16 cellular contexts compared by ENCODE assay signal in genomic region chr1:89699451-89699986, GRCh38.
DNase-seq lines count a peak whose midpoint lies in the region; ATAC-seq, FAIRE-seq and TF ChIP-seq lines count a peak whose summit lies in the region.
"Had no signal": no experiment of that assay in that cellular context is flagged by ENCODE, and none has a peak within 500 bp of the region (broad histone marks: within the 10 kb centered on the region; RNA-seq: fewer than 3 reads in every experiment).

No MANE protein-coding gene starts in this region.

- SMC1A ChIA-PET in GM12878 (lab: Charles Lee; ENCODE audit: uncharacterized antibody, unreplicated experiment) = interaction anchor here (0.6 to 8.4 kb wide), 12 partner anchors 21 to 73 kb away, joined by 3 to 70 read pairs (median 5); no protein-coding TSS in a partner anchor

- no TSS peak for BruUV-seq in GM12878 (replicated peaks; lab: Mats Ljungman, UMichigan)

- no peaks in the 10 kb centered on the region for H3K27me3 ChIP-seq in OCI-LY3 (ENCODE audit: low read depth, low read length)
- no peaks in the 10 kb centered on the region for H3K27me3 ChIP-seq in GM12878 (replicated peaks in 1 of 2; ENCODE audit: control insufficient read depth in 2 of 2, insufficient read depth in 2 of 2, low read length in 1 of 2)
- no peaks in the 10 kb centered on the region for H3K27me3 ChIP-seq in aorta (ENCODE audit: control insufficient read depth in 1 of 2, insufficient read depth in 2 of 2, low read length in 1 of 2)
- H3K27me3 ChIP-seq: suprapubic skin had no signal

- peak overlapping the region; percentile 97 for H3K27ac Mint-ChIP-seq in stimulated activated naive CD8-positive, alpha-beta T cell treated with anti-CD3 and anti-CD28 coated beads, Interleukin-15, Interleukin-2, amounts not matched to agents 100 ng/mL and 50 ng/mL, for 24 hours

- no peak for ATAC-seq in stimulated activated naive CD8-positive, alpha-beta T cell treated with anti-CD3 and anti-CD28 coated beads, Interleukin-15, Interleukin-2, amounts not matched to agents 100 U/mL and 50 U/mL, for 24 hours
- ATAC-seq in GM12878 (peak; percentile 57), HG03025 (IDR thresholded peaks at IDR 0.05; ENCODE audit: low FRiP score, unreplicated experiment) (no peak), GM21390 (IDR thresholded peaks at IDR 0.05; ENCODE audit: unreplicated experiment) (no peak), aorta (ENCODE audit: low FRiP score) (no peak)

- no peak overlapping the region for H3K9ac ChIP-seq in OCI-LY3 (ENCODE audit: low read length)
- no peak overlapping the region for H3K9ac ChIP-seq in GM12878 (ENCODE audit: control insufficient read depth, insufficient read depth, low read length)

- RAD21 ChIA-PET in GM12878 (lab: Charles Lee; ENCODE audit: unreplicated experiment) = interaction anchor here (0.6 to 3.0 kb wide), 7 partner anchors 8 to 798 kb away, joined by 3 to 20 read pairs (median 4); no protein-coding TSS in a partner anchor

- peaks cover 85% of the 10 kb centered on the region for H3K36me3 Mint-ChIP-seq in stimulated activated naive CD8-positive, alpha-beta T cell treated with anti-CD3 and anti-CD28 coated beads, Interleukin-15, Interleukin-2, amounts not matched to agents 100 ng/mL and 50 ng/mL, for 24 hours (ENCODE audit: low read depth)

- CTCF ChIA-PET in GM12878 (lab: Yijun Ruan, JAX) = interaction anchor here (0.6 to 3.1 kb wide), 8 partner anchors 13 to 69 kb away, joined by 3 to 9 read pairs (median 3); no protein-coding TSS in a partner anchor

- DNase-seq in stimulated activated naive CD8-positive, alpha-beta T cell treated with anti-CD3 and anti-CD28 coated beads, Interleukin-15, Interleukin-2, amounts not matched to agents 100 U/mL and 50 U/mL, for 24 hours = no peak
- no peak for DNase-seq in GM12878 (ENCODE audit: low read depth, low spot score)
- no peak for DNase-seq in aorta
- no peak for DNase-seq in stimulated activated naive CD4-positive, alpha-beta T cell (lab: John Stamatoyannopoulos, UW)
- DNase-seq: NCI-H1694, NCI-H345, retina, SHP77, T1000 had no signal

- H3K4me3 Mint-ChIP-seq in stimulated activated naive CD8-positive, alpha-beta T cell treated with anti-CD3 and anti-CD28 coated beads, Interleukin-15, Interleukin-2, amounts not matched to agents 100 ng/mL and 50 ng/mL, for 24 hours = peak overlapping the region; percentile 50

- TF ChIP-seq POLR2A in GM12878 (IDR thresholded peaks at IDR 0.05; ENCODE audit: low read depth, low read length) = no peak

- peaks cover 24% of the 10 kb centered on the region for H3K4me1 ChIP-seq in OCI-LY3 (ENCODE audit: low read length)
- H3K4me1 ChIP-seq in GM12878 (ENCODE audit: control insufficient read depth, insufficient read depth, low read length) = peaks cover 19% of the 10 kb centered on the region
- H3K4me1 ChIP-seq in aorta (ENCODE audit: control insufficient read depth in 1 of 2, insufficient read depth in 2 of 2, low read length in 2 of 2) = no peaks in the 10 kb centered on the region
- H3K4me1 ChIP-seq: suprapubic skin had no signal

- peak overlapping the region; percentile 57 for H3K4me3 ChIP-seq in OCI-LY3 (ENCODE audit: low read length)
- H3K4me3 ChIP-seq in GM12878 = peak overlapping the region; percentile 9; the same call in 1 of the 2 replicates
- H3K4me3 ChIP-seq in aorta (ENCODE audit: low read length in 2 of 2) = no peak overlapping the region
- H3K4me3 ChIP-seq: lung, suprapubic skin had no signal

- TF ChIP-seq EP300 in GM12878 (IDR thresholded peaks at IDR 0.05; ENCODE audit: borderline replicate concordance in 1 of 2, control insufficient read depth in 1 of 2, low read depth in 2 of 2, low read length in 2 of 2) = no peak

- H3K27ac ChIP-seq in OCI-LY3 (ENCODE audit: low read length) (0 out of 2 replicates have a peak overlapping the region, but pooled peaks have one; percentile 12), GM12878 (ENCODE audit: control insufficient read depth, insufficient read depth) (peak overlapping the region; percentile 43), aorta (ENCODE audit: low read depth in 1 of 2, low read length in 2 of 2) (no peak overlapping the region)
- H3K27ac ChIP-seq: suprapubic skin had no signal

- intact Hi-C loops in GM12878 (cut with micrococcal nuclease; ENCODE audit: unreplicated experiment) = no loop called here
- intact Hi-C loops in aorta (cut with DNase I) = no loop called here

- no peak for FAIRE-seq in GM12878 (lab: Jason Lieb, UNC)
- FAIRE-seq: H1 had no signal

- TF ChIP-seq RAD21 in GM12878 (IDR thresholded peaks at IDR 0.05; ENCODE audit: insufficient read depth, low read depth, low read length) = no peak

- peaks cover 96% of the 10 kb centered on the region for H3K4me1 Mint-ChIP-seq in stimulated activated naive CD8-positive, alpha-beta T cell treated with anti-CD3 and anti-CD28 coated beads, Interleukin-15, Interleukin-2, amounts not matched to agents 100 ng/mL and 50 ng/mL, for 24 hours (ENCODE audit: low read depth)

- H3K27me3 Mint-ChIP-seq in stimulated activated naive CD8-positive, alpha-beta T cell treated with anti-CD3 and anti-CD28 coated beads, Interleukin-15, Interleukin-2, amounts not matched to agents 100 ng/mL and 50 ng/mL, for 24 hours = no peaks in the 10 kb centered on the region

- TF ChIP-seq CTCF in OCI-LY3 (IDR thresholded peaks at IDR 0.05; ENCODE audit: low read depth, low read length) = no peak
- TF ChIP-seq CTCF in GM12878 (IDR thresholded peaks at IDR 0.05 in 2 of 3, conservative IDR thresholded peaks at IDR 0.05 in 1 of 3; ENCODE audit: control insufficient read depth in 2 of 3, extremely low read depth in 1 of 3, insufficient read depth in 1 of 3, low read depth in 3 of 3, low read length in 3 of 3) = no peak

- H3K79me2 ChIP-seq in OCI-LY3 (ENCODE audit: low read length) = no peaks in the 10 kb centered on the region
- H3K79me2 ChIP-seq in GM12878 (ENCODE audit: control insufficient read depth, insufficient read depth, low read length) = no peaks in the 10 kb centered on the region

- in situ Hi-C loops in GM12878 (cut with MboI) = no loop called here

- H3K4me2 ChIP-seq in OCI-LY3 (ENCODE audit: low read length) = peak overlapping the region; percentile 73
- peak overlapping the region; percentile 77 for H3K4me2 ChIP-seq in GM12878 (ENCODE audit: control insufficient read depth, insufficient read depth)

- POLR2A ChIA-PET in GM12878 (lab: Charles Lee) = interaction anchor here (1.3 kb wide), 1 partner anchor 20 kb away, joined by 4 read pairs; no protein-coding TSS in a partner anchor

- 24% methylated on average over 4 of the region's 4 CpGs for WGBS in GM12878 (ENCODE audit: insufficient coverage, insufficient replicate concordance, low lambda C conversion rate, missing lambda C conversion rate)
- 89 to 92% methylated on average over 4 of the region's 4 CpGs for WGBS in aorta, 2 donors

- no peaks in the 10 kb centered on the region for H3K9me3 Mint-ChIP-seq in stimulated activated naive CD8-positive, alpha-beta T cell treated with anti-CD3 and anti-CD28 coated beads, Interleukin-15, Interleukin-2, amounts not matched to agents 100 ng/mL and 50 ng/mL, for 24 hours

- H2AFZ ChIP-seq in OCI-LY3 (ENCODE audit: low read depth, low read length) (peak overlapping the region; percentile 45; the same call in 1 of the 2 replicates), GM12878 (ENCODE audit: control insufficient read depth, low read depth, low read length) (peak overlapping the region; percentile 34; the same call in 1 of the 2 replicates)

- H4K20me1 ChIP-seq in OCI-LY3 (ENCODE audit: insufficient read depth, low read length) (no peaks in the 10 kb centered on the region), GM12878 (ENCODE audit: control insufficient read depth, insufficient read depth) (no peaks in the 10 kb centered on the region)

- H3K36me3 ChIP-seq in OCI-LY3 (replicated peaks; ENCODE audit: low read depth, low read length) (no peaks in the 10 kb centered on the region), GM12878 (ENCODE audit: control insufficient read depth in 2 of 2, insufficient read depth in 2 of 2, low read length in 1 of 2) (no peaks in the 10 kb centered on the region; a peak in 1 of 4 replicates), aorta (ENCODE audit: control insufficient read depth in 1 of 2, insufficient read depth in 2 of 2, low read length in 1 of 2) (no peaks in the 10 kb centered on the region)
- H3K36me3 ChIP-seq: suprapubic skin had no signal

- H3K9me3 ChIP-seq in OCI-LY3 (ENCODE audit: insufficient read depth, low read length) (no peaks in the 10 kb centered on the region), GM12878 (replicated peaks; ENCODE audit: control insufficient read depth, insufficient read depth, low read length) (no peaks in the 10 kb centered on the region; the same call in 1 of the 3 replicates), aorta (ENCODE audit: control insufficient read depth, low read length) (no peaks in the 10 kb centered on the region)
- H3K9me3 ChIP-seq: suprapubic skin had no signal

TF ChIP-seq in GM12878, 131 proteins besides CTCF, POLR2A, EP300 and RAD21 (continues in another document):
- TF ChIP-seq SKIL (IDR thresholded peaks at IDR 0.05; ENCODE audit: low read depth, poor library complexity, severe bottlenecking) = no peak
- TF ChIP-seq JUNB (IDR thresholded peaks at IDR 0.05) = 0 out of 2 replicates have a peak, but pooled peaks have one; percentile 15
- TF ChIP-seq MEF2A (IDR thresholded peaks at IDR 0.05; ENCODE audit: insufficient read depth, low read depth, low read length) = 0 out of 2 replicates have a peak, but pooled peaks have one; percentile 27

Comparison
In these comparisons a context has a peak if more than half of its experiments do, and no peak if none do; other contexts are left out.
1. H3K27ac ChIP-seq: peak in OCI-LY3 (single experiment) and GM12878 (single experiment); none in aorta (0 of 2).
2. H3K4me3 ChIP-seq: peak in OCI-LY3 (single experiment) and GM12878 (single experiment); none in aorta (0 of 2).